Comparison of ENCODE assay signal across 8 cellular contexts in the genomic region with DNA sequence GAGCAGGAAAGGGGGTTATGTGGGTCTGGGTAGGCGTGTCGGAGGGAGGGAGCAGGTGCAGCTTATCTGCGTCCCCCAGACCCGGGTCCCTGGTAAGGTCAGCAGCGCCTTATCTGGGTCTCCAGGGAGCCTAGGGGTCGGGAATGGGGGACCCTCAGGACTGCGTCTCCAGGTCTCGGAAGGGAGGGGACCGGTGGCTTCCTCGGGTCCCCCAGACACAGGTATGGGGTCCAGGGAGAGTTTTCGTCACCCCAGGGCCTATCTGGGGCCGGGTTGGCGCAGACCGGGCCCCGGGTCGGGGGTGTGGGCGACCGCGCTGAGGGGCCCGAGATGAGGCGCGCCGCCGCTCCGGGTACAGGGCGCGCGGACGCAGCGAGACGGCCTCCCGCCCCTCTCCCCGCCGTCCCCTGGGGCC. TPM values are rescaled to one million over a fixed set of nuclear protein-coding genes. Genes with fewer than 3 reads are reported as not detected.
A peak's percentile ranks its signal among the peaks of the same experiment; 100 is the strongest.
DNase-seq lines count a peak whose midpoint lies in the region; ATAC-seq lines count a peak whose summit lies in the region.

No MANE protein-coding gene starts in this region.

- H3K4me1 ChIP-seq in iPS DF 6.9 (ENCODE audit: control insufficient read depth, insufficient read depth, low read length), result peaks cover 3% of the 10 kb centered on the region

- no CpG with 5 or more reads among the region's 34 CpGs for WGBS in iPS DF 6.9 (ENCODE audit: insufficient coverage, insufficient read length)

- POLR2A ChIA-PET in activated CD4-positive, alpha-beta memory T cell treated with anti-CD3 and anti-CD28 coated beads, Interleukin-2, amount 10 ng/mL, durations not matched to agents 7 days and 5 days (lab: Charles Lee), result interaction anchor here (1.0 to 1.1 kb wide), 3 partner anchors 14 to 152 kb away, joined by 3 read pairs; a partner anchor contains a TSS

- no peaks in the 10 kb centered on the region for H3K9me3 ChIP-seq in iPS DF 6.9 (ENCODE audit: control insufficient read depth, insufficient read depth, low read length)

- H3K4me3 ChIP-seq in iPS DF 6.9 (ENCODE audit: low read length), result peak overlapping the region; percentile 78

- DNase-seq in NCI-H82 (lab: John Stamatoyannopoulos, UW) (peak; percentile 40), NCI-H82 treated with DMSO at 0.1 percent for 48 hours (lab: John Stamatoyannopoulos, UW; ENCODE audit: unreplicated experiment) (no peak), iPS DF 6.9 (ENCODE audit: low read depth, low spot score) (no peak), SHP77 (lab: John Stamatoyannopoulos, UW) (no peak), mesenteric fat pad (ENCODE audit: low spot score) (no peak)
- DNase-seq in activated CD4-positive, alpha-beta memory T cell treated with anti-CD3 and anti-CD28 coated beads, Interleukin-2, amount 10 ng/mL, durations not matched to agents 7 days and 5 days, result peak; percentile 26
- DNase-seq in stimulated activated CD4-positive, alpha-beta T cell treated with anti-CD3 and anti-CD28 coated beads, Interleukin-4, amount 100 ng/mL, for 24 hours, result peak; percentile 34

- H3K36me3 ChIP-seq in iPS DF 6.9 (ENCODE audit: control insufficient read depth, insufficient read depth, low read length), result 0 out of 2 replicates have a peak, but pooled peaks cover 2% of the 10 kb centered on the region

- no peak overlapping the region for H3K27ac ChIP-seq in iPS DF 6.9 (ENCODE audit: low read length)

- H3K4me1 Mint-ChIP-seq in activated CD4-positive, alpha-beta memory T cell treated with anti-CD3 and anti-CD28 coated beads, Interleukin-2, amount 10 ng/mL, durations not matched to agents 7 days and 5 days, result peaks cover 86% of the 10 kb centered on the region

- peak overlapping the region; percentile 88 for H3K27ac Mint-ChIP-seq in activated CD4-positive, alpha-beta memory T cell treated with anti-CD3 and anti-CD28 coated beads, Interleukin-2, amount 10 ng/mL, durations not matched to agents 7 days and 5 days

- CTCF ChIA-PET in activated CD4-positive, alpha-beta memory T cell treated with anti-CD3 and anti-CD28 coated beads, Interleukin-2, amount 10 ng/mL, durations not matched to agents 7 days and 5 days (lab: Charles Lee), result no interaction called here

- ATAC-seq in HG02970 (IDR thresholded peaks at IDR 0.05; ENCODE audit: low FRiP score, unreplicated experiment), result peak; percentile 26

- peak overlapping the region; percentile 91 for H3K4me3 Mint-ChIP-seq in activated CD4-positive, alpha-beta memory T cell treated with anti-CD3 and anti-CD28 coated beads, Interleukin-2, amount 10 ng/mL, durations not matched to agents 7 days and 5 days

- H3K27me3 ChIP-seq in iPS DF 6.9 (ENCODE audit: control insufficient read depth, insufficient read depth, low read length), result no peaks in the 10 kb centered on the region

- no peaks in the 10 kb centered on the region for H3K27me3 Mint-ChIP-seq in activated CD4-positive, alpha-beta memory T cell treated with anti-CD3 and anti-CD28 coated beads, Interleukin-2, amount 10 ng/mL, durations not matched to agents 7 days and 5 days

- H3K36me3 Mint-ChIP-seq in activated CD4-positive, alpha-beta memory T cell treated with anti-CD3 and anti-CD28 coated beads, Interleukin-2, amount 10 ng/mL, durations not matched to agents 7 days and 5 days (ENCODE audit: low read depth), result peaks cover 45% of the 10 kb centered on the region

- H3K9me3 Mint-ChIP-seq in activated CD4-positive, alpha-beta memory T cell treated with anti-CD3 and anti-CD28 coated beads, Interleukin-2, amount 10 ng/mL, durations not matched to agents 7 days and 5 days, result no peaks in the 10 kb centered on the region

RNA-seq across cellular contexts. Expression of a gene that starts 0.3 kb away (rescaled TPM):
- 10 to 100 TPM; 27.9 to 28.9 TPM for total RNA-seq in activated CD4-positive, alpha-beta memory T cell treated with anti-CD3 and anti-CD28 coated beads, Interleukin-2, amount 10 ng/mL, durations not matched to agents 7 days and 5 days
- 8.3 TPM for total RNA-seq in mesenteric fat pad

RNA-seq across cellular contexts. Expression of a gene that starts 0.5 kb away (rescaled TPM):
- total RNA-seq in activated CD4-positive, alpha-beta memory T cell treated with anti-CD3 and anti-CD28 coated beads, Interleukin-2, amount 10 ng/mL, durations not matched to agents 7 days and 5 days, result 10 to 100 TPM; 21.5 to 23.2 TPM
- total RNA-seq in mesenteric fat pad, result 40.9 TPM

Comparison
In these comparisons a context has a peak if more than half of its experiments do, and no peak if none do; other contexts are left out.
1. DNase-seq: peak in NCI-H82 (single experiment), activated CD4-positive, alpha-beta memory T cell treated with anti-CD3 and anti-CD28 coated beads, Interleukin-2, amount 10 ng/mL, durations not matched to agents 7 days and 5 days (single experiment) and stimulated activated CD4-positive, alpha-beta T cell treated with anti-CD3 and anti-CD28 coated beads, Interleukin-4, amount 100 ng/mL, for 24 hours (single experiment); none in NCI-H82 treated with DMSO at 0.1 percent for 48 hours (single experiment), iPS DF 6.9 (single experiment), SHP77 (0 of 2) and mesenteric fat pad (single experiment).